13 cellular contexts compared by ENCODE assay signal in the genomic region with DNA sequence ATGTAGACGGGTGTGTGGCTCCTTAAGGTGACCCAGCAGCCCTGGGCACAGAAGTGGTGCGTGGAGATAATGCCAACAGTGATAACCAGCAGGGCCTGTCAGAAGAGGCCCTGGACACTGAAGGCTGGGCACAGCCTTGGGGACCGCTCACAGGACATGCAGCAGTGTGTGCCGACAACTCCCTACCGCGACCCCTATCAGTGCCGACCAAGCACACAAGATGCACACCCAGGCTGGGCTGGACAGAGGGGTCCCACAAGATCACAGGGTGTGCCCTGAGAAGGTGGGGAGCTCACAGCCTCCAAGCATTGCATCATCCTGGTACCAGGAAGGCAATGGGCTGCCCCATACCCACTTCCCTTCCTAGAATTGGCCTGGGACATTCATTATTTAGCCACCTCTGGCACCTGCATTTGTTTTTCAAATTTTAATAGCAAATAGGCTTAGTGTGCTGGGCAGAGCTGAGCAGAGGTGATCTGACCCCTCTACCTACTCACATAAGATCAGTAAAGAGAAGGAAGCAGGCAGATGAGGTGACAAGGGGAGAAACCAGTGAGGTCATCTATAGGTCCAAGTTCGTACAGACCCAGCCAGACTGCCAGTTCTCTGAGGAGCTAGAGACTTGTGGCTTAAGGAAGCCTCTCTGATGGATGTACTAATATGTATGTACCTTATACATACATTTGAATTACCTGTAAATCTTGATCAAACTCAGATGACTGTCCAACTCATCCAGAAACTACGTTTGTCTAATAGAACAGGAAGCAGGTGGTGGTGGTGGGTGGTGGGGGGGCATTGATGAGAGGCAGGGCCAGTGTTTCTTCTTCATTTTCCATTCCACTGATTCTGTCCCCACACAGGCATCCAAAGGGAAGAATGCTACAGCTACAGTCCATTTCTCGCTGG. TPM values are rescaled to one million over a fixed set of nuclear protein-coding genes. Genes with fewer than 3 reads are reported as not detected.
A peak's percentile ranks its signal among the peaks of the same experiment; 100 is the strongest.
DNase-seq lines count a peak whose midpoint lies in the region; ATAC-seq and TF ChIP-seq lines count a peak whose summit lies in the region.
"Had no signal": no experiment of that assay in that cellular context is flagged by ENCODE, and none has a peak within 500 bp of the region (broad histone marks: within the 10 kb centered on the region; RNA-seq: fewer than 3 reads in every experiment).

No MANE protein-coding gene starts in this region.

- H3K36me3 Mint-ChIP-seq in endodermal cell (ENCODE audit: low read depth) = peaks cover 1% of the 10 kb centered on the region
- H3K36me3 Mint-ChIP-seq in activated naive CD4-positive, alpha-beta T cell treated with anti-CD3 and anti-CD28 coated beads, Interleukin-2, amount 10 ng/mL, durations not matched to agents 7 days and 5 days = no peaks in the 10 kb centered on the region

- H3K9ac ChIP-seq in iPS-15b (ENCODE audit: low read depth, low read length) = peak overlapping the region; percentile 8
- H3K9ac ChIP-seq in endodermal cell (ENCODE audit: extremely low read depth, low read length, poor library complexity, severe bottlenecking) = no peak overlapping the region

- no peak overlapping the region for H3K4me3 ChIP-seq in iPS-15b (ENCODE audit: low read depth, low read length)
- no peak overlapping the region for H3K4me3 ChIP-seq in endodermal cell (ENCODE audit: low read length)
- H3K4me3 ChIP-seq: thoracic aorta had no signal

- H3K27me3 Mint-ChIP-seq in endodermal cell (ENCODE audit: insufficient read depth) = peaks cover 3% of the 10 kb centered on the region
- peaks cover 16% of the 10 kb centered on the region for H3K27me3 Mint-ChIP-seq in activated naive CD4-positive, alpha-beta T cell treated with anti-CD3 and anti-CD28 coated beads, Interleukin-2, amount 10 ng/mL, durations not matched to agents 7 days and 5 days

- no peak overlapping the region for H3K27ac ChIP-seq in endodermal cell (ENCODE audit: low read depth, low read length)
- H3K27ac ChIP-seq: thoracic aorta had no signal

- H3K36me3 ChIP-seq in iPS-15b (ENCODE audit: control insufficient read depth, insufficient read depth, low read length) (no peaks in the 10 kb centered on the region), endodermal cell (ENCODE audit: control insufficient read depth, insufficient read depth, low read length) (no peaks in the 10 kb centered on the region)
- H3K36me3 ChIP-seq: thoracic aorta had no signal

- CTCF ChIA-PET in activated naive CD4-positive, alpha-beta T cell treated with anti-CD3 and anti-CD28 coated beads, Interleukin-2, amount 10 ng/mL, durations not matched to agents 7 days and 5 days (lab: Charles Lee) = interaction anchor here (0.7 kb wide), 1 partner anchor 201 kb away, joined by 3 read pairs; no protein-coding TSS in a partner anchor

- H3K4me1 Mint-ChIP-seq in endodermal cell = peaks cover 13% of the 10 kb centered on the region
- peaks cover 3% of the 10 kb centered on the region for H3K4me1 Mint-ChIP-seq in activated naive CD4-positive, alpha-beta T cell treated with anti-CD3 and anti-CD28 coated beads, Interleukin-2, amount 10 ng/mL, durations not matched to agents 7 days and 5 days

- H3K27ac Mint-ChIP-seq in endodermal cell = no peak overlapping the region
- no peak overlapping the region for H3K27ac Mint-ChIP-seq in activated naive CD4-positive, alpha-beta T cell treated with anti-CD3 and anti-CD28 coated beads, Interleukin-2, amount 10 ng/mL, durations not matched to agents 7 days and 5 days
- H3K27ac Mint-ChIP-seq: nephron had no signal

- DNase-seq in hypothalamus (lab: John Stamatoyannopoulos, UW) (no peak), endodermal cell (no peak), NCI-H2081 treated with DMSO at 0.1 percent for 48 hours (lab: John Stamatoyannopoulos, UW) (no peak)
- no peak for DNase-seq in activated naive CD4-positive, alpha-beta T cell treated with anti-CD3 and anti-CD28 coated beads, Interleukin-2, amount 10 ng/mL, durations not matched to agents 7 days and 5 days
- DNase-seq: glutamatergic neuron, NCI-H2029 had no signal

- no peak overlapping the region for H3K4me3 Mint-ChIP-seq in endodermal cell
- H3K4me3 Mint-ChIP-seq in activated naive CD4-positive, alpha-beta T cell treated with anti-CD3 and anti-CD28 coated beads, Interleukin-2, amount 10 ng/mL, durations not matched to agents 7 days and 5 days = no peak overlapping the region
- H3K4me3 Mint-ChIP-seq: nephron had no signal

- H3K9me3 ChIP-seq in iPS-15b (ENCODE audit: control insufficient read depth, insufficient read depth, low read length) (no peaks in the 10 kb centered on the region), endodermal cell (ENCODE audit: control insufficient read depth, low read length) (no peaks in the 10 kb centered on the region)
- H3K9me3 ChIP-seq: thoracic aorta had no signal

- TF ChIP-seq CTCF in endodermal cell (conservative IDR thresholded peaks at IDR 0.05) = no peak

- no peaks in the 10 kb centered on the region for H3K27me3 ChIP-seq in iPS-15b (ENCODE audit: control insufficient read depth, insufficient read depth, low read length)
- H3K27me3 ChIP-seq in endodermal cell (ENCODE audit: control insufficient read depth, insufficient read depth, low read length, poor library complexity, severe bottlenecking) = no peaks in the 10 kb centered on the region

- H3K4me1 ChIP-seq in iPS-15b (ENCODE audit: control insufficient read depth, insufficient read depth, low read length) (peaks cover 15% of the 10 kb centered on the region), endodermal cell (ENCODE audit: control insufficient read depth, insufficient read depth, low read length) (no peaks in the 10 kb centered on the region)

- no peaks in the 10 kb centered on the region for H3K9me3 Mint-ChIP-seq in endodermal cell
- no peaks in the 10 kb centered on the region for H3K9me3 Mint-ChIP-seq in activated naive CD4-positive, alpha-beta T cell treated with anti-CD3 and anti-CD28 coated beads, Interleukin-2, amount 10 ng/mL, durations not matched to agents 7 days and 5 days
- H3K9me3 Mint-ChIP-seq: nephron had no signal

- ATAC-seq in GM18505 (IDR thresholded peaks at IDR 0.05; ENCODE audit: unreplicated experiment) (peak; percentile 49), GM21360 (IDR thresholded peaks at IDR 0.05; ENCODE audit: unreplicated experiment) (peak; percentile 43), HG03103 (IDR thresholded peaks at IDR 0.05; ENCODE audit: low read depth, unreplicated experiment) (peak; percentile 47)
- ATAC-seq: left lobe of liver had no signal

- no peak for TF ChIP-seq POLR2A in GM18505 (IDR thresholded peaks at IDR 0.05; ENCODE audit: borderline replicate concordance, extremely low read depth, insufficient read depth, insufficient read length)

- WGBS in endodermal cell (ENCODE audit: insufficient coverage in 1 of 2, insufficient read length in 1 of 2), 2 experiments = 93 to 98% methylated on average over 8 to 10 of the region's 10 CpGs

RNA-seq across cellular contexts. Expression of a gene that starts 55.0 kb away (rescaled TPM):
- 10 to 100 TPM; 14.7 to 16.3 TPM for total RNA-seq in endodermal cell
- polyA plus RNA-seq in endodermal cell (2013, experiment 1 of 2) = 45.3 TPM
- 38.5 TPM for polyA plus RNA-seq in endodermal cell (2013, experiment 2 of 2)
